Comparison of ENCODE assay signal across 26 cellular contexts in the genomic region with DNA sequence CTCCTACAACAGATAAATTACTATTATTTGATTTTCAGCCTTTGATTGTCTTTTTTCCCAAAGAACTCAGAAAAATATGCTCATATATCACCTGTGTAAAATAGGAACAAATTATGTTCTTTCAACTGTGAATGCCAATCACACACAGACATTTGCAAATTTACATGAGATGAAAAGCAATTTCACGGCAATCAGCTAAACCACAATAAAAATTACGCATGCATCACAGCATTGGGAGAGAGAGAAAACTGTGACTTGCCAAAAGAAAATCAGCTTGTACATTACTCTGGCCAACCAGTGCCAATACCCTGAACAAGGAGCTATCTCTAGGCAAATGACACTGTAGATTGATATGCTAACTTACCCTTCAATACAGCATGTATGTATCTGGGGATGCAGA.
DNase-seq lines count a peak whose midpoint lies in the region; ATAC-seq, FAIRE-seq and TF ChIP-seq lines count a peak whose summit lies in the region.
"Had no signal": no experiment of that assay in that cellular context is flagged by ENCODE, and none has a peak within 500 bp of the region (broad histone marks: within the 10 kb centered on the region; RNA-seq: fewer than 3 reads in every experiment).

No MANE protein-coding gene starts in this region.

- no peaks in the 10 kb centered on the region for H3K4me1 ChIP-seq in neural progenitor cell
- H3K4me1 ChIP-seq: A549, SJCRH30 had no signal

- no peaks in the 10 kb centered on the region for H3K9me3 ChIP-seq in neural progenitor cell (ENCODE audit: low read depth)
- H3K9me3 ChIP-seq: A549, MG63, SJCRH30 had no signal

- H3K27me3 Mint-ChIP-seq in neural progenitor cell (ENCODE audit: insufficient read depth, low read depth), result no peaks in the 10 kb centered on the region
- H3K27me3 Mint-ChIP-seq: CD4-positive, alpha-beta memory T cell had no signal

- peak; percentile 38 for FAIRE-seq in D721Med (lab: Jason Lieb, UNC)
- FAIRE-seq: A549, GM12878, H54, HTR-8/SVneo had no signal

- no peak overlapping the region for H3K4me3 ChIP-seq in neural progenitor cell
- H3K4me3 ChIP-seq: A549, GM12878, MG63, PC-9, SJCRH30 had no signal

- H3K4me3 Mint-ChIP-seq in neural progenitor cell, result no peak overlapping the region
- H3K4me3 Mint-ChIP-seq: CD4-positive, alpha-beta memory T cell had no signal

- no peak overlapping the region for H3K4me2 ChIP-seq in neural progenitor cell
- H3K4me2 ChIP-seq: A549, PC-9 had no signal

- no peaks in the 10 kb centered on the region for H3K9me3 Mint-ChIP-seq in neural progenitor cell

- H2AFZ ChIP-seq in neural progenitor cell (replicated peaks), result peak overlapping the region; percentile 20
- H2AFZ ChIP-seq: PC-9 had no signal

- H3K79me2 ChIP-seq in neural progenitor cell (ENCODE audit: low read depth), result no peaks in the 10 kb centered on the region

- H3K27me3 ChIP-seq in neural progenitor cell, result no peaks in the 10 kb centered on the region
- H3K27me3 ChIP-seq: MG63, SJCRH30 had no signal

- TF ChIP-seq CTCF in D721Med (IDR thresholded peaks at IDR 0.05; ENCODE audit: insufficient read depth, missing control alignments) (no peak), neural progenitor cell (IDR thresholded peaks at IDR 0.05) (no peak)

- no peak for ATAC-seq in GM21367 (IDR thresholded peaks at IDR 0.05; ENCODE audit: unreplicated experiment)
- ATAC-seq: A549, GM12878, Right ventricle myocardium inferior, SK-N-SH treated with all-trans-retinoic acid at 6 μM for 48 hours had no signal

- H3K4me1 Mint-ChIP-seq in neural progenitor cell, result no peaks in the 10 kb centered on the region
- H3K4me1 Mint-ChIP-seq: CD4-positive, alpha-beta memory T cell had no signal

- H3K36me3 Mint-ChIP-seq in neural progenitor cell, result no peaks in the 10 kb centered on the region
- H3K36me3 Mint-ChIP-seq: CD4-positive, alpha-beta memory T cell had no signal

- no peak overlapping the region for H3K27ac ChIP-seq in neural progenitor cell
- H3K27ac ChIP-seq: A549, PC-9, SJCRH30 had no signal

- H3K9ac ChIP-seq in neural progenitor cell, result no peak overlapping the region

- H3K27ac Mint-ChIP-seq in neural progenitor cell, result no peak overlapping the region
- H3K27ac Mint-ChIP-seq: CD4-positive, alpha-beta memory T cell had no signal

- DNase-seq in D721Med (ENCODE audit: insufficient read length, low spot score) (no peak), NCI-H1048 (lab: John Stamatoyannopoulos, UW) (peak; percentile 39), NCI-H69 (lab: John Stamatoyannopoulos, UW) (peak; percentile 42), neural progenitor cell (ENCODE audit: low spot score) (no peak), HK-2 (ENCODE audit: unreplicated experiment) (no peak), HuH-7 (ENCODE audit: low spot score) (no peak)
- DNase-seq: AML-193; C1 segment of cervical spinal cord; CD4-positive, alpha-beta memory T cell; COR-L47; GDM1; IMR-90; KG1; MG63; NCI-H1417; NCI-H187; NCI-H748 treated with DMSO at 0.1 percent for 48 hours; PC-9; SJCRH30 had no signal

- no peaks in the 10 kb centered on the region for H4K20me1 ChIP-seq in neural progenitor cell (ENCODE audit: low read depth)

- H3F3A ChIP-seq in neural progenitor cell (ENCODE audit: low read depth), result no peaks in the 10 kb centered on the region

- no peaks in the 10 kb centered on the region for H3K36me3 ChIP-seq in neural progenitor cell
- H3K36me3 ChIP-seq: MG63, SJCRH30 had no signal

Comparison
In these comparisons a context has a peak if more than half of its experiments do, and no peak if none do; other contexts are left out.
1. DNase-seq: peak in NCI-H1048 (single experiment) and NCI-H69 (single experiment); none in D721Med (single experiment), neural progenitor cell (single experiment), HK-2 (single experiment) and HuH-7 (single experiment).